Comparison of ENCODE assay signal across 6 cellular contexts in genomic region chr10:26578371-26578770, GRCh38.
A peak's percentile ranks its signal among the peaks of the same experiment; 100 is the strongest.
DNase-seq lines count a peak whose midpoint lies in the region; TF ChIP-seq lines count a peak whose summit lies in the region.
"Not testable (repeated sequence)": the region's sequence is repeated elsewhere in the genome, so short reads cannot be mapped to it uniquely, and the experiment has no call there.

No MANE protein-coding gene starts in this region.

- H3K4me1 Mint-ChIP-seq in MCF 10A (ENCODE audit: insufficient read depth, unreplicated experiment) = not testable (repeated sequence)

- not testable (repeated sequence) for H3K4me3 Mint-ChIP-seq in MCF 10A (ENCODE audit: unreplicated experiment)

- not testable (repeated sequence) for H3K4me3 ChIP-seq in AG09309 (ENCODE audit: control insufficient read depth, low read depth, low read length)

- CTCF ChIA-PET in MCF 10A (lab: Yijun Ruan, JAX) = not testable (repeated sequence)

- peaks cover 48% of the 10 kb centered on the region for H3K27me3 Mint-ChIP-seq in MCF 10A (ENCODE audit: insufficient read depth, unreplicated experiment)

- DNase-seq in AG09309 (ENCODE audit: low read depth) = peak; percentile 1
- DNase-seq in EL = peak; percentile 6
- peak; percentile 33 for DNase-seq in M059J (ENCODE audit: low read depth)
- peak; percentile 21 for DNase-seq in RPMI7951 (ENCODE audit: low read depth)
- peak; percentile 39 for DNase-seq in MCF 10A (ENCODE audit: unreplicated experiment)
- DNase-seq in kidney tubule cell (ENCODE audit: low spot score) = peak; percentile 12

- H3K36me3 Mint-ChIP-seq in MCF 10A (ENCODE audit: insufficient read depth, unreplicated experiment) = not testable (repeated sequence)

- intact Hi-C loops in MCF 10A (cut with micrococcal nuclease) = not testable (repeated sequence)

- not testable (repeated sequence) for H3K9me3 Mint-ChIP-seq in MCF 10A (ENCODE audit: unreplicated experiment)

- H3K27ac Mint-ChIP-seq in MCF 10A (ENCODE audit: low read depth, unreplicated experiment) = not testable (repeated sequence)

- TF ChIP-seq CTCF in AG09309 (IDR thresholded peaks at IDR 0.05; ENCODE audit: control insufficient read depth, insufficient read depth, low read depth, low read length, missing control alignments); MCF 10A (IDR thresholded peaks at IDR 0.05; ENCODE audit: unreplicated experiment): not testable (repeated sequence)

- POLR2A ChIA-PET in MCF 10A (lab: Yijun Ruan, JAX) = not testable (repeated sequence)

- not testable (repeated sequence) for BruUV-seq in MCF 10A (replicated peaks; lab: Mats Ljungman, UMichigan)
